Comparison of ENCODE assay signal across 8 cellular contexts in genomic region chr3:115512565-115513410, GRCh38.
A peak's percentile ranks its signal among the peaks of the same experiment; 100 is the strongest.
DNase-seq lines count a peak whose midpoint lies in the region; ATAC-seq and TF ChIP-seq lines count a peak whose summit lies in the region.

No MANE protein-coding gene starts in this region.

- no peak for ATAC-seq in GM19452 (IDR thresholded peaks at IDR 0.05; ENCODE audit: unreplicated experiment)
- ATAC-seq in GM21367 (IDR thresholded peaks at IDR 0.05; ENCODE audit: unreplicated experiment): no peak

- intact Hi-C loops in tibial artery (cut with DNase I; ENCODE audit: low total_unique reads): no loop called here

- peak overlapping the region; percentile 78 for H3K4me3 Mint-ChIP-seq in mesothelial cell of epicardium

- peak overlapping the region; percentile 70 for H3K27ac Mint-ChIP-seq in mesothelial cell of epicardium

- H3K27ac ChIP-seq in tibial artery: peak overlapping the region in 1 of 2 donors; percentile 8

- H3K4me1 ChIP-seq in endocrine pancreas (ENCODE audit: control insufficient read depth, insufficient read depth, low read length) (no peaks in the 10 kb centered on the region), tibial artery (peaks cover 0 to 13% (median 3%) of the 10 kb centered on the region in 4 donors)

- H3K9me3 ChIP-seq in endocrine pancreas (ENCODE audit: control insufficient read depth, low read length) (no peaks in the 10 kb centered on the region), tibial artery (no peaks in the 10 kb centered on the region)

- no peaks in the 10 kb centered on the region for H3K27me3 ChIP-seq in endocrine pancreas (ENCODE audit: control insufficient read depth, insufficient read depth, low read length)
- H3K27me3 ChIP-seq in tibial artery: no peaks in the 10 kb centered on the region

- peaks cover 5% of the 10 kb centered on the region for H3K9me3 Mint-ChIP-seq in mesothelial cell of epicardium

- TF ChIP-seq CTCF in GM12865 (IDR thresholded peaks at IDR 0.05; ENCODE audit: insufficient read depth, low read depth, low read length, missing control alignments) (no peak), mesothelial cell of epicardium (IDR thresholded peaks at IDR 0.05; ENCODE audit: unreplicated experiment) (no peak), tibial artery (IDR thresholded peaks at IDR 0.05) (no peak)

- peaks cover 17% of the 10 kb centered on the region for H3K27me3 Mint-ChIP-seq in mesothelial cell of epicardium (ENCODE audit: low read depth)

- DNase-seq in GM12865 (ENCODE audit: low read depth) (peak; percentile 11), NCI-H1092 treated with DMSO at 0.1 percent for 48 hours (lab: John Stamatoyannopoulos, UW) (peak; percentile 76), T1000 (lab: John Stamatoyannopoulos, UW) (peak; percentile 5), mesothelial cell of epicardium (ENCODE audit: low spot score in 2 of 2, unreplicated experiment in 2 of 2) (peak; percentile 28 to 57), tibial artery (no peak)

- no peaks in the 10 kb centered on the region for H3K36me3 ChIP-seq in endocrine pancreas (ENCODE audit: control insufficient read depth, insufficient read depth, low read length)
- no peaks in the 10 kb centered on the region for H3K36me3 ChIP-seq in tibial artery

- no peaks in the 10 kb centered on the region for H3K36me3 Mint-ChIP-seq in mesothelial cell of epicardium

- H3K4me1 Mint-ChIP-seq in mesothelial cell of epicardium: peaks cover 32% of the 10 kb centered on the region

- peak overlapping the region; percentile 23 for H3K9ac ChIP-seq in endocrine pancreas (ENCODE audit: control insufficient read depth, insufficient read depth, low read length)

- H3K4me3 ChIP-seq in GM12865 (ENCODE audit: low read depth, low read length): peak overlapping the region; percentile 51
- peak overlapping the region; percentile 63 for H3K4me3 ChIP-seq in endocrine pancreas (ENCODE audit: control insufficient read depth, insufficient read depth, low read length)
- peak overlapping the region; percentile 44 to 56 for H3K4me3 ChIP-seq in tibial artery

Comparison
In these comparisons a context has a peak if more than half of its experiments do, and no peak if none do; other contexts are left out.
1. DNase-seq: peak in GM12865 (single experiment), NCI-H1092 treated with DMSO at 0.1 percent for 48 hours (single experiment), T1000 (single experiment) and mesothelial cell of epicardium (2 of 2); none in tibial artery (0 of 2).
2. Peak in every context shown above with its lines, with median percentiles within 50 percentile points of each other: H3K4me3 ChIP-seq.